1 cellular context compared by ENCODE assay signal in the genomic region with DNA sequence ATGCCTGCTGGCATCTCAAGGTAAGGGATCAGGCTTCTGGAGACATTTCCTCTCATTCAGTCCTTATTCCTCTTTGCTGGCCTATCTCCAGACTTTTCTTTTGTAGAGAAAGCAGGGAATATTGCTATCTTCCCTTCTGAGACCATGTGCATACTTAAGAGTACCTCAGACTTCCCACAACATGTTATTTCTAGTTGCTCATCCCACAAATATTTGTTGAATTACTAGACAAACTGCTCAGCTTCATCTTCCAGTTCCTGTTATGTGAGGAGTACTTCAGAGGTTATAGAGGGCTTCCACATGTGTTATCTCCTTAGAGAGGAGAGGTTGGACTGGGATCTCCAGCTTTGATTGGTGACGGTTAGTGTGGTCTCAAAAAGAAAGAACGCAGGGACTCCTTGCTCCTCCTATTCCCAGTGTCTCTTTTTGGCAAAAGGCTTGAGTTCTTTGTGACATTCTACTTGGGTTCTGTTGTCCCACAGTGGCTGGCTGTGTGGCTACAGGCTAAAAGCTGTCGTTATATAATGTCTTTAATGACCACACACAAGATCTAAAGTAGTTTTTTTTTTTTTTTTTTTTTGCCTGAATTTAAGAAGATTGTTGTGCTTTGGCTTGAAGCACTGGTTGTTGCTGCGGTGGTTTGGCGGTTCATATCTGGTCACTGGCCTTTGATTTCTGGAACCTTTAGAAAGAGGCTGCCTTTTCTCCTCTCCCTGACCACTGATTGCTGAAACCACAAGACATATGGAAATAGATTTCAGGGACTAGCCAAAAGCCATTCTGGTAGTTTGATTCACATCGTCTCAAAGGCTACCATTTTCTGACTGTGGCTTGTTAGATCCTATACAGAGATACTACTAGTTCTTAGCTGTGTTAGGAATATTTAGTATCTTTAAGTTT.
TF ChIP-seq lines count a peak whose summit lies in the region.

No MANE protein-coding gene starts in this region.

TF ChIP-seq in HepG2, 621 proteins besides CTCF, POLR2A, EP300 and RAD21 (continued from another document):
- TF ChIP-seq, protein P1, sequence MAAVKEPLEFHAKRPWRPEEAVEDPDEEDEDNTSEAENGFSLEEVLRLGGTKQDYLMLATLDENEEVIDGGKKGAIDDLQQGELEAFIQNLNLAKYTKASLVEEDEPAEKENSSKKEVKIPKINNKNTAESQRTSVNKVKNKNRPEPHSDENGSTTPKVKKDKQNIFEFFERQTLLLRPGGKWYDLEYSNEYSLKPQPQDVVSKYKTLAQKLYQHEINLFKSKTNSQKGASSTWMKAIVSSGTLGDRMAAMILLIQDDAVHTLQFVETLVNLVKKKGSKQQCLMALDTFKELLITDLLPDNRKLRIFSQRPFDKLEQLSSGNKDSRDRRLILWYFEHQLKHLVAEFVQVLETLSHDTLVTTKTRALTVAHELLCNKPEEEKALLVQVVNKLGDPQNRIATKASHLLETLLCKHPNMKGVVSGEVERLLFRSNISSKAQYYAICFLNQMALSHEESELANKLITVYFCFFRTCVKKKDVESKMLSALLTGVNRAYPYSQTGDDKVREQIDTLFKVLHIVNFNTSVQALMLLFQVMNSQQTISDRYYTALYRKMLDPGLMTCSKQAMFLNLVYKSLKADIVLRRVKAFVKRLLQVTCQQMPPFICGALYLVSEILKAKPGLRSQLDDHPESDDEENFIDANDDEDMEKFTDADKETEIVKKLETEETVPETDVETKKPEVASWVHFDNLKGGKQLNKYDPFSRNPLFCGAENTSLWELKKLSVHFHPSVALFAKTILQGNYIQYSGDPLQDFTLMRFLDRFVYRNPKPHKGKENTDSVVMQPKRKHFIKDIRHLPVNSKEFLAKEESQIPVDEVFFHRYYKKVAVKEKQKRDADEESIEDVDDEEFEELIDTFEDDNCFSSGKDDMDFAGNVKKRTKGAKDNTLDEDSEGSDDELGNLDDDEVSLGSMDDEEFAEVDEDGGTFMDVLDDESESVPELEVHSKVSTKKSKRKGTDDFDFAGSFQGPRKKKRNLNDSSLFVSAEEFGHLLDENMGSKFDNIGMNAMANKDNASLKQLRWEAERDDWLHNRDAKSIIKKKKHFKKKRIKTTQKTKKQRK (IDR thresholded peaks at IDR 0.05; ENCODE audit: low read length): no peak
- TF ChIP-seq SRF (IDR thresholded peaks at IDR 0.05; ENCODE audit: low read depth, low read length) (no peak), STAT5B (CRISPR knock-in tag; IDR thresholded peaks at IDR 0.05) (no peak), KDM1A (CRISPR knock-in tag; IDR thresholded peaks at IDR 0.05) (no peak), PCBP1 (IDR thresholded peaks at IDR 0.05; ENCODE audit: borderline replicate concordance, low read depth, low read length) (no peak), ARNTL (CRISPR knock-in tag; IDR thresholded peaks at IDR 0.05) (no peak), NFIB (CRISPR knock-in tag; IDR thresholded peaks at IDR 0.05; ENCODE audit: borderline replicate concordance) (no peak)
